In the genomic region with DNA sequence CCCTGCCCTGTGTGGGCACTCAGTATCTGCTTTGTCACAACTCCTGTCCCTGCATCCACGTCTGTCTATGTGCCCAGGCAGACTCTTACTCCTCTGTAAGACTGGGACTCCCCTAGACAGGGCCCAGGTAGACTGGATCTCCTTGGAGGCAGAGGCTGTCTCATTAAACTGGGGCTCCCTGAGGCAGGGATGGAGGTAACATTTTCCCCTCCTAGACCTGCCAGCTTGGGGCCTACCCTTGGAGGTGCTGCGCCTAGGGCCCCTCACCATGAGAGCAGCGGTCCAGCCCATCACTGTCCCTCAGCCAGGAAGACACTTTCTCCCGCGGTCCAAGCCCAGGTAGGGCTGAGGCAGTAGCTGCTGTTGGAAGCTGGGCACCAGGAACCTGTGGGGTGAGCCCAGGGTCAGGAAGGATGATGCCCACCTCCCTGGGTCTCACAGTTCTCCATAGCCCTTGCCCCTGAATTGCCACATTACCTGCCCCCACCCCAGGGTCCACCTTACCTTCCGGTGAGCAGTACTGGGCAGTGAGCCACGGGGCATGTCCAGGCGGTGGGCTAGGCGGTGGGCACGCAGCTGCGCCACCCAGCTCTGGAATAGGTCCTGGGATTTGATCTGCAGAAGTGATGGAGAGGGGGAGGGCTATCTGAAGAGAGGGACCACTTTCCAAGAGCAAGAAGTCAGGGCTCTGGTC, we compare ENCODE assay signal across 18 cellular contexts. TPM values are rescaled to one million over a fixed set of nuclear protein-coding genes. Genes with fewer than 3 reads are reported as not detected.
DNase-seq lines count a peak whose midpoint lies in the region; ATAC-seq and TF ChIP-seq lines count a peak whose summit lies in the region.
"Had no signal": no experiment of that assay in that cellular context is flagged by ENCODE, and none has a peak within 500 bp of the region (broad histone marks: within the 10 kb centered on the region; RNA-seq: fewer than 3 reads in every experiment).

No MANE protein-coding gene starts in this region.

- H3K9me3 ChIP-seq in upper lobe of right lung: no peaks in the 10 kb centered on the region
- H3K9me3 ChIP-seq: BLaER1 treated with 17β-estradiol and CSF1 and Interleukin-3, amounts not matched to agents 10 nM and 100 nM; HAP-1 had no signal

- peaks cover 3% of the 10 kb centered on the region for H3K36me3 Mint-ChIP-seq in activated naive CD4-positive, alpha-beta T cell treated with anti-CD3 and anti-CD28 coated beads, Interleukin-2, amount 50 U/mL, for 24 hours
- H3K36me3 Mint-ChIP-seq in activated naive CD4-positive, alpha-beta T cell treated with anti-CD3 and anti-CD28 coated beads for 36 hours (ENCODE audit: low read depth): peaks cover 7% of the 10 kb centered on the region
- peaks cover 37% of the 10 kb centered on the region for H3K36me3 Mint-ChIP-seq in activated T-helper 17 cell treated with anti-CD3 and anti-CD28 coated beads, Interleukin-2, amount 50 U/mL, for 72 hours (ENCODE audit: low read depth)
- H3K36me3 Mint-ChIP-seq in glutamatergic neuron (ENCODE audit: unreplicated experiment) (no peaks in the 10 kb centered on the region), type B pancreatic cell (no peaks in the 10 kb centered on the region)

- H3K4me3 ChIP-seq in upper lobe of right lung: no peak overlapping the region
- H3K4me3 ChIP-seq: BLaER1 treated with 17β-estradiol and CSF1 and Interleukin-3, amounts not matched to agents 10 nM and 100 nM; HAP-1 had no signal

- peaks cover 18% of the 10 kb centered on the region for H3K4me1 ChIP-seq in upper lobe of right lung

- H3K27me3 Mint-ChIP-seq in activated naive CD4-positive, alpha-beta T cell treated with anti-CD3 and anti-CD28 coated beads, Interleukin-2, amount 50 U/mL, for 24 hours: no peaks in the 10 kb centered on the region
- no peaks in the 10 kb centered on the region for H3K27me3 Mint-ChIP-seq in activated naive CD4-positive, alpha-beta T cell treated with anti-CD3 and anti-CD28 coated beads for 36 hours (ENCODE audit: low read depth)
- H3K27me3 Mint-ChIP-seq in activated T-helper 17 cell treated with anti-CD3 and anti-CD28 coated beads, Interleukin-2, amount 50 U/mL, for 72 hours: no peaks in the 10 kb centered on the region
- H3K27me3 Mint-ChIP-seq in glutamatergic neuron (ENCODE audit: unreplicated experiment) (peaks cover 12% of the 10 kb centered on the region), type B pancreatic cell (no peaks in the 10 kb centered on the region)
- H3K27me3 Mint-ChIP-seq: CD4-positive, CD25-positive, alpha-beta regulatory T cell had no signal

- DNase-seq in activated naive CD4-positive, alpha-beta T cell treated with anti-CD3 and anti-CD28 coated beads for 36 hours: no peak
- DNase-seq in glutamatergic neuron: peak; percentile 2
- peak; percentile 48 for DNase-seq in upper lobe of right lung
- DNase-seq in type B pancreatic cell (ENCODE audit: extremely low spot score, unreplicated experiment): no peak
- DNase-seq: 8988T; AML-193; CD4-positive, CD25-positive, alpha-beta regulatory T cell; DMS53; GF-D8; HFFc6 had no signal

- H3K4me1 Mint-ChIP-seq in activated naive CD4-positive, alpha-beta T cell treated with anti-CD3 and anti-CD28 coated beads, Interleukin-2, amount 50 U/mL, for 24 hours: peaks cover 25% of the 10 kb centered on the region
- peaks cover 23% of the 10 kb centered on the region for H3K4me1 Mint-ChIP-seq in activated naive CD4-positive, alpha-beta T cell treated with anti-CD3 and anti-CD28 coated beads for 36 hours (ENCODE audit: low read depth)
- H3K4me1 Mint-ChIP-seq in activated T-helper 17 cell treated with anti-CD3 and anti-CD28 coated beads, Interleukin-2, amount 50 U/mL, for 72 hours: peaks cover 15% of the 10 kb centered on the region
- H3K4me1 Mint-ChIP-seq in glutamatergic neuron (ENCODE audit: low read depth, unreplicated experiment): peaks cover 11% of the 10 kb centered on the region
- H3K4me1 Mint-ChIP-seq in type B pancreatic cell (ENCODE audit: unreplicated experiment): peaks cover 12% of the 10 kb centered on the region

- peak overlapping the region; percentile 27 for H3K27ac Mint-ChIP-seq in activated naive CD4-positive, alpha-beta T cell treated with anti-CD3 and anti-CD28 coated beads, Interleukin-2, amount 50 U/mL, for 24 hours
- H3K27ac Mint-ChIP-seq in activated naive CD4-positive, alpha-beta T cell treated with anti-CD3 and anti-CD28 coated beads for 36 hours: no peak overlapping the region
- H3K27ac Mint-ChIP-seq in activated T-helper 17 cell treated with anti-CD3 and anti-CD28 coated beads, Interleukin-2, amount 50 U/mL, for 72 hours: peak overlapping the region; percentile 45
- H3K27ac Mint-ChIP-seq in glutamatergic neuron (ENCODE audit: unreplicated experiment): no peak overlapping the region
- H3K27ac Mint-ChIP-seq in type B pancreatic cell: no peak overlapping the region
- H3K27ac Mint-ChIP-seq: HFFc6 had no signal

- no peaks in the 10 kb centered on the region for H3K27me3 ChIP-seq in upper lobe of right lung
- H3K27me3 ChIP-seq: BLaER1 treated with 17β-estradiol and CSF1 and Interleukin-3, amounts not matched to agents 10 nM and 100 nM had no signal

- no peak for ATAC-seq in activated T-helper 17 cell treated with anti-CD3 and anti-CD28 coated beads, Interleukin-2, amount 50 U/mL, for 72 hours (replicated peaks)
- ATAC-seq in upper lobe of right lung (no peak), HG03108 (IDR thresholded peaks at IDR 0.05; ENCODE audit: unreplicated experiment) (no peak), HG02759 (IDR thresholded peaks at IDR 0.05; ENCODE audit: unreplicated experiment) (no peak)

- intact Hi-C loops in activated naive CD4-positive, alpha-beta T cell treated with anti-CD3 and anti-CD28 coated beads for 36 hours (cut with micrococcal nuclease): no loop called here
- intact Hi-C loops in upper lobe of right lung (cut with DNase I): no loop called here

- CTCF ChIA-PET in activated naive CD4-positive, alpha-beta T cell treated with anti-CD3 and anti-CD28 coated beads for 36 hours (lab: Charles Lee): interaction anchor here (0.5 to 0.6 kb wide), 2 partner anchors 15 to 120 kb away, joined by 3 to 4 read pairs; no protein-coding TSS in a partner anchor

- H3K4me3 Mint-ChIP-seq in activated naive CD4-positive, alpha-beta T cell treated with anti-CD3 and anti-CD28 coated beads, Interleukin-2, amount 50 U/mL, for 24 hours: no peak overlapping the region
- no peak overlapping the region for H3K4me3 Mint-ChIP-seq in activated naive CD4-positive, alpha-beta T cell treated with anti-CD3 and anti-CD28 coated beads for 36 hours
- H3K4me3 Mint-ChIP-seq in activated T-helper 17 cell treated with anti-CD3 and anti-CD28 coated beads, Interleukin-2, amount 50 U/mL, for 72 hours: no peak overlapping the region
- H3K4me3 Mint-ChIP-seq in glutamatergic neuron (ENCODE audit: unreplicated experiment) (no peak overlapping the region), type B pancreatic cell (no peak overlapping the region)
- H3K4me3 Mint-ChIP-seq: HFFc6 had no signal

- H3K9me3 Mint-ChIP-seq in activated naive CD4-positive, alpha-beta T cell treated with anti-CD3 and anti-CD28 coated beads, Interleukin-2, amount 50 U/mL, for 24 hours: no peaks in the 10 kb centered on the region
- H3K9me3 Mint-ChIP-seq in activated naive CD4-positive, alpha-beta T cell treated with anti-CD3 and anti-CD28 coated beads for 36 hours: no peaks in the 10 kb centered on the region
- no peaks in the 10 kb centered on the region for H3K9me3 Mint-ChIP-seq in activated T-helper 17 cell treated with anti-CD3 and anti-CD28 coated beads, Interleukin-2, amount 50 U/mL, for 72 hours
- H3K9me3 Mint-ChIP-seq in glutamatergic neuron (ENCODE audit: unreplicated experiment) (no peaks in the 10 kb centered on the region), type B pancreatic cell (no peaks in the 10 kb centered on the region)
- H3K9me3 Mint-ChIP-seq: CD4-positive, CD25-positive, alpha-beta regulatory T cell; HFFc6 had no signal

- H3K36me3 ChIP-seq in upper lobe of right lung: peaks cover 52% of the 10 kb centered on the region
- H3K36me3 ChIP-seq: HAP-1 had no signal

- TF ChIP-seq CTCF in glutamatergic neuron (IDR thresholded peaks at IDR 0.05; ENCODE audit: partially characterized antibody, unreplicated experiment) (no peak), upper lobe of right lung (IDR thresholded peaks at IDR 0.05) (no peak), type B pancreatic cell (conservative IDR thresholded peaks at IDR 0.05) (no peak)

- no peak overlapping the region for H3K27ac ChIP-seq in upper lobe of right lung
- H3K27ac ChIP-seq: BLaER1 treated with 17β-estradiol and CSF1 and Interleukin-3, amounts not matched to agents 10 nM and 100 nM; HL-60 had no signal

RNA-seq across cellular contexts. Expression of gene OSBPL7, which starts 3.4 kb away (rescaled TPM):
- 10 to 100 TPM; 18.4 to 24.6 TPM for total RNA-seq in activated naive CD4-positive, alpha-beta T cell treated with anti-CD3 and anti-CD28 coated beads for 36 hours
- 10 to 100 TPM; 11.6 to 14.4 TPM for total RNA-seq in activated T-helper 17 cell treated with anti-CD3 and anti-CD28 coated beads, Interleukin-2, amount 50 U/mL, for 72 hours
- 30.0 TPM for total RNA-seq in glutamatergic neuron (ENCODE audit: unreplicated experiment)
- total RNA-seq in upper lobe of right lung: 14.4 TPM
- total RNA-seq in type B pancreatic cell (ENCODE audit: low replicate concordance): 9.1 and 20.3 TPM in 2 replicates

RNA-seq across cellular contexts. Expression of gene MRPL10, which starts 13.2 kb away (rescaled TPM):
- total RNA-seq in activated naive CD4-positive, alpha-beta T cell treated with anti-CD3 and anti-CD28 coated beads for 36 hours: 10 to 100 TPM; 66.7 to 70.0 TPM
- 10 to 100 TPM; 58.0 to 58.8 TPM for total RNA-seq in activated T-helper 17 cell treated with anti-CD3 and anti-CD28 coated beads, Interleukin-2, amount 50 U/mL, for 72 hours
- 38.7 TPM for total RNA-seq in glutamatergic neuron (ENCODE audit: unreplicated experiment)
- 29.2 TPM for total RNA-seq in upper lobe of right lung
- 37.7 and 49.4 TPM in 2 replicates for total RNA-seq in type B pancreatic cell (ENCODE audit: low replicate concordance)

RNA-seq across cellular contexts. Expression of gene LRRC46, which starts 13.3 kb away (rescaled TPM):
- under 1 TPM; 0.31 to 0.52 TPM for total RNA-seq in activated naive CD4-positive, alpha-beta T cell treated with anti-CD3 and anti-CD28 coated beads for 36 hours
- under 1 TPM; 0.58 to 0.61 TPM for total RNA-seq in activated T-helper 17 cell treated with anti-CD3 and anti-CD28 coated beads, Interleukin-2, amount 50 U/mL, for 72 hours
- total RNA-seq in glutamatergic neuron (ENCODE audit: unreplicated experiment) (1.3 TPM), upper lobe of right lung (1.1 TPM), type B pancreatic cell (ENCODE audit: low replicate concordance) (0.64 and 2.8 TPM in 2 replicates)
- total RNA-seq: H1 had no signal

RNA-seq across cellular contexts. Expression of gene SCRN2, which starts 22.9 kb away (rescaled TPM):
- 10 to 100 TPM; 15.1 to 16.3 TPM for total RNA-seq in activated naive CD4-positive, alpha-beta T cell treated with anti-CD3 and anti-CD28 coated beads for 36 hours
- 10 to 100 TPM; 21.2 to 21.8 TPM for total RNA-seq in activated T-helper 17 cell treated with anti-CD3 and anti-CD28 coated beads, Interleukin-2, amount 50 U/mL, for 72 hours
- total RNA-seq in glutamatergic neuron (ENCODE audit: unreplicated experiment): 39.1 TPM
- 30.5 TPM for total RNA-seq in upper lobe of right lung
- 34.9 and 45.2 TPM in 2 replicates for total RNA-seq in type B pancreatic cell (ENCODE audit: low replicate concordance)

RNA-seq across cellular contexts. Expression of gene SP6, which starts 32.8 kb away (rescaled TPM):
- under 1 TPM; 0.10 to 0.19 TPM for total RNA-seq in activated naive CD4-positive, alpha-beta T cell treated with anti-CD3 and anti-CD28 coated beads for 36 hours
- total RNA-seq in activated T-helper 17 cell treated with anti-CD3 and anti-CD28 coated beads, Interleukin-2, amount 50 U/mL, for 72 hours: under 1 TPM in 1 of 2 donors, not detected in 1; 0.21 TPM
- total RNA-seq in glutamatergic neuron (ENCODE audit: unreplicated experiment) (1.7 TPM), upper lobe of right lung (8.5 TPM), type B pancreatic cell (ENCODE audit: low replicate concordance) (19.3 and 75.1 TPM in 2 replicates)

Comparison
In these comparisons a context has a peak if more than half of its experiments do, and no peak if none do; other contexts are left out.
1. H3K27ac Mint-ChIP-seq: peak in activated naive CD4-positive, alpha-beta T cell treated with anti-CD3 and anti-CD28 coated beads, Interleukin-2, amount 50 U/mL, for 24 hours (single experiment) and activated T-helper 17 cell treated with anti-CD3 and anti-CD28 coated beads, Interleukin-2, amount 50 U/mL, for 72 hours (single experiment); none in activated naive CD4-positive, alpha-beta T cell treated with anti-CD3 and anti-CD28 coated beads for 36 hours (single experiment), glutamatergic neuron (single experiment) and type B pancreatic cell (single experiment).
2. DNase-seq: peak in glutamatergic neuron (single experiment) and upper lobe of right lung (single experiment); none in activated naive CD4-positive, alpha-beta T cell treated with anti-CD3 and anti-CD28 coated beads for 36 hours (single experiment) and type B pancreatic cell (single experiment).